In genomic region chr1:26584022-26584485, GRCh38 we compare ENCODE assay signal across 2 cellular contexts.
TF ChIP-seq lines count a peak whose summit lies in the region.

No MANE protein-coding gene starts in this region.

TF ChIP-seq in Ishikawa, 13 proteins besides CTCF, POLR2A, EP300 and RAD21 (continued from another document):
- TF ChIP-seq MAX (IDR thresholded peaks at IDR 0.05) (no peak), CEBPB (IDR thresholded peaks at IDR 0.05) (no peak), YY1 (IDR thresholded peaks at IDR 0.05; ENCODE audit: low read depth) (no peak), USF1 (IDR thresholded peaks at IDR 0.05) (no peak), CREB1 (IDR thresholded peaks at IDR 0.05; ENCODE audit: low read depth) (no peak), TAF1 (IDR thresholded peaks at IDR 0.05; ENCODE audit: low read depth) (no peak), FOXM1 (IDR thresholded peaks at IDR 0.05; ENCODE audit: borderline replicate concordance, low read depth) (no peak), TCF12 (IDR thresholded peaks at IDR 0.05; ENCODE audit: low read depth) (no peak)

TF ChIP-seq in WTC11, 78 proteins besides CTCF, POLR2A, EP300 and RAD21 (continued from another document):
- TF ChIP-seq SP1 (CRISPR knock-in tag; conservative IDR thresholded peaks at IDR 0.05) (no peak), PRDM15 (CRISPR knock-in tag; IDR thresholded peaks at IDR 0.05) (no peak), ELF4 (CRISPR knock-in tag; IDR thresholded peaks at IDR 0.05; ENCODE audit: low read depth) (no peak)
